In the genomic region with DNA sequence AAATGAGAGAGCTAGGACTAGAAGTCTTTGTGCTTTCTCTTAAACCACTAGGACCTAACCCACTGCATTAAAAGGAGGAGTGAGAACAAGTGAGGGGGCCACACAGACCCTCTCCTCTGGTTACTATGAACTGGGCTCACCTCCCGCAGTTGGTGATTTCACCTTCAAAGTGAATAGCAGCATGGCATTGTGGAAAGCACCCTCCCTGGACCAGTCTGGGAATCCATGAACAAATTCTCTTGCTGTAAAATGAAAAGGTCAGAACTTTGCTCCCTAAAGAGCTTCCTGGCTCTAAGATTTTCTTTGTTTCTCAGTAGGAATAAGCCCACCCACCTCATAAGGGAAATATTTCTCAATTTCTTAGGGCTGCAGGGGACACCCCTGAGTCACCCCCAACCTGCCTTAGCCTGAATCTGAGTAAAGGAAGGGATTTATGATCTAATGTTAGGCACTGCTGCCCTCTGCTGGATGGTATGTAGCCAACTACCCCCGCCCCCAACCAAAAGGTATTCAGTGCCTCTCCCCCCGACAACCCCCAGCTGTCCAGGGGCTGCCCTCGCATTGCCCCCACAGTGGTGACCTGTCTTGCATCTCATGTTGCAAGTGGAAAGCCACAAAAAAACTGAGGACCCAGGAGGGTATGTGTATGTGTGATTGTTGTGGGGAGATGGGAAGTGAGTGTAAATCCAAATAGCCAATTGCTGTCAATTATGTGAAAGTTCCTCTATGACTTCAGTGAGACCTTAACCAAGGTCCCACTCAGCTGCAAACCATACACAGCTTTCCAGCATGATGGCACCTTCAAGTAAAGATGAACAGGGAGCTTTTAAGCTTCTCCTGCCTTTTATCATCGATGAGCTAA, we compare ENCODE assay signal across 8 cellular contexts.
A peak's percentile ranks its signal among the peaks of the same experiment; 100 is the strongest.
DNase-seq lines count a peak whose midpoint lies in the region; ATAC-seq and TF ChIP-seq lines count a peak whose summit lies in the region.

No MANE protein-coding gene starts in this region.

- H3K27ac ChIP-seq in trophoblast cell (ENCODE audit: low read depth, low read length) = no peak overlapping the region

- H3K4me2 ChIP-seq in trophoblast cell (ENCODE audit: low read length) = no peak overlapping the region

- peaks cover 2% of the 10 kb centered on the region for H3K79me2 ChIP-seq in trophoblast cell (ENCODE audit: control insufficient read depth, insufficient read depth, low read length, poor library complexity)

- peak overlapping the region; percentile 90 for H2BK5ac ChIP-seq in trophoblast cell (ENCODE audit: low read depth, low read length, poor library complexity)

- DNase-seq in 8988T (peak; percentile 22), HS-5 (ENCODE audit: low read depth) (peak; percentile 6), NOMO-1 treated with dmso at 0.1 percent for 144 hours (lab: John Stamatoyannopoulos, UW; ENCODE audit: unreplicated experiment) (peak; percentile 8), germinal center (ENCODE audit: low spot score) (peak; percentile 65), trophoblast cell (peak; percentile 15 to 49)
- DNase-seq in activated T-helper 1 cell treated with anti-CD3 and anti-CD28 coated beads, Interleukin-12 subunit alpha, Interleukin-12 subunit beta, Interleukin-2, Interleukin-4 antibody, amounts not matched to agents 30 ng/mL and 10 ng/mL and 1 ng/mL, durations not matched to agents 14 hours and 24 hours and 36 hours (ENCODE audit: low spot score) = peak; percentile 5

- no peaks in the 10 kb centered on the region for H3K9me3 ChIP-seq in trophoblast cell (ENCODE audit: insufficient read depth, low read depth, low read length)

- H3K36me3 Mint-ChIP-seq in activated T-helper 1 cell treated with anti-CD3 and anti-CD28 coated beads, Interleukin-12 subunit alpha, Interleukin-12 subunit beta, Interleukin-2, Interleukin-4 antibody, amounts not matched to agents 30 ng/mL and 10 ng/mL and 1 ng/mL, durations not matched to agents 14 hours and 24 hours and 36 hours (ENCODE audit: low read depth) = no peaks in the 10 kb centered on the region

- H2BK120ac ChIP-seq in trophoblast cell (ENCODE audit: insufficient read depth, low read length, poor library complexity) = peak overlapping the region; percentile 91

- H3K79me1 ChIP-seq in trophoblast cell (ENCODE audit: low read length) = peaks cover 11% of the 10 kb centered on the region

- peak overlapping the region; percentile 92 for H4K91ac ChIP-seq in trophoblast cell (ENCODE audit: low read depth, low read length)

- H3K18ac ChIP-seq in trophoblast cell (ENCODE audit: low read length) = peak overlapping the region; percentile 79

- peaks cover 3% of the 10 kb centered on the region for H3K27me3 Mint-ChIP-seq in activated T-helper 1 cell treated with anti-CD3 and anti-CD28 coated beads, Interleukin-12 subunit alpha, Interleukin-12 subunit beta, Interleukin-2, Interleukin-4 antibody, amounts not matched to agents 30 ng/mL and 10 ng/mL and 1 ng/mL, durations not matched to agents 14 hours and 24 hours and 36 hours (ENCODE audit: insufficient read depth)

- TF ChIP-seq CTCF in GM12875 (IDR thresholded peaks at IDR 0.05; ENCODE audit: borderline replicate concordance, insufficient read depth, low read depth, low read length) = peak; percentile 65; the same call in 1 of the 2 replicates

- H3K4me1 Mint-ChIP-seq in activated T-helper 1 cell treated with anti-CD3 and anti-CD28 coated beads, Interleukin-12 subunit alpha, Interleukin-12 subunit beta, Interleukin-2, Interleukin-4 antibody, amounts not matched to agents 30 ng/mL and 10 ng/mL and 1 ng/mL, durations not matched to agents 14 hours and 24 hours and 36 hours (ENCODE audit: low read depth) = no peaks in the 10 kb centered on the region

- H2BK12ac ChIP-seq in trophoblast cell (ENCODE audit: low read length) = peak overlapping the region; percentile 96

- WGBS in trophoblast cell (ENCODE audit: extremely low coverage, insufficient coverage, insufficient read length) = no CpG with 5 or more reads among the region's 5 CpGs

- no peak overlapping the region for H3K9ac ChIP-seq in trophoblast cell (ENCODE audit: low read length)

- H3K36me3 ChIP-seq in trophoblast cell (ENCODE audit: control insufficient read depth in 1 of 2, insufficient read depth in 2 of 2, low read length in 2 of 2) = no peaks in the 10 kb centered on the region

- peaks cover 8% of the 10 kb centered on the region in 2 experiments for H3K4me1 ChIP-seq in trophoblast cell (ENCODE audit: control insufficient read depth in 1 of 2, insufficient read depth in 2 of 2, low read length in 2 of 2)

- H3K23ac ChIP-seq in trophoblast cell (ENCODE audit: low read length) = no peak overlapping the region

- H2AFZ ChIP-seq in trophoblast cell (ENCODE audit: insufficient read depth, low read length, poor library complexity) = no peak overlapping the region

- H3K9me3 Mint-ChIP-seq in activated T-helper 1 cell treated with anti-CD3 and anti-CD28 coated beads, Interleukin-12 subunit alpha, Interleukin-12 subunit beta, Interleukin-2, Interleukin-4 antibody, amounts not matched to agents 30 ng/mL and 10 ng/mL and 1 ng/mL, durations not matched to agents 14 hours and 24 hours and 36 hours = no peaks in the 10 kb centered on the region

- no peaks in the 10 kb centered on the region for H3K27me3 ChIP-seq in trophoblast cell (ENCODE audit: insufficient read depth, low read length)

- peak overlapping the region; percentile 74 for H4K8ac ChIP-seq in trophoblast cell (ENCODE audit: low read depth, low read length)

- H3K4me3 ChIP-seq in GM12875 (ENCODE audit: low read depth, low read length) = no peak overlapping the region
- H3K4me3 ChIP-seq in trophoblast cell (ENCODE audit: low read depth, low read length) = no peak overlapping the region

- intact Hi-C loops in activated T-helper 1 cell treated with anti-CD3 and anti-CD28 coated beads, Interleukin-12 subunit alpha, Interleukin-12 subunit beta, Interleukin-2, Interleukin-4 antibody, amounts not matched to agents 30 ng/mL and 10 ng/mL and 1 ng/mL, durations not matched to agents 14 hours and 24 hours and 36 hours (cut with micrococcal nuclease) = loop anchor here (1.0 to 5.0 kb wide), 4 partner anchors 109 to 1252 kb away; a partner anchor contains a TSS

- H3K4ac ChIP-seq in trophoblast cell (ENCODE audit: low read depth, low read length) = peak overlapping the region; percentile 33

- no peak for ATAC-seq in GM18861 (IDR thresholded peaks at IDR 0.05; ENCODE audit: unreplicated experiment)

- H3K27ac Mint-ChIP-seq in activated T-helper 1 cell treated with anti-CD3 and anti-CD28 coated beads, Interleukin-12 subunit alpha, Interleukin-12 subunit beta, Interleukin-2, Interleukin-4 antibody, amounts not matched to agents 30 ng/mL and 10 ng/mL and 1 ng/mL, durations not matched to agents 14 hours and 24 hours and 36 hours = no peak overlapping the region

- H4K12ac ChIP-seq in trophoblast cell (ENCODE audit: low read depth, low read length) = no peak overlapping the region

- H2AK5ac ChIP-seq in trophoblast cell (ENCODE audit: low read length) = peak overlapping the region; percentile 87

- peak overlapping the region; percentile 57 for H3K14ac ChIP-seq in trophoblast cell (ENCODE audit: low read length)

- H3K4me3 Mint-ChIP-seq in activated T-helper 1 cell treated with anti-CD3 and anti-CD28 coated beads, Interleukin-12 subunit alpha, Interleukin-12 subunit beta, Interleukin-2, Interleukin-4 antibody, amounts not matched to agents 30 ng/mL and 10 ng/mL and 1 ng/mL, durations not matched to agents 14 hours and 24 hours and 36 hours = no peak overlapping the region

Comparison
In these comparisons a context has a peak if more than half of its experiments do, and no peak if none do; other contexts are left out.
1. DNase-seq: peak in every context shown above with its lines; median percentile 65 in germinal center; 32 in trophoblast cell; 22 in 8988T; 8 in NOMO-1 treated with dmso at 0.1 percent for 144 hours; 6 in HS-5; 5 in activated T-helper 1 cell treated with anti-CD3 and anti-CD28 coated beads, Interleukin-12 subunit alpha, Interleukin-12 subunit beta, Interleukin-2, Interleukin-4 antibody, amounts not matched to agents 30 ng/mL and 10 ng/mL and 1 ng/mL, durations not matched to agents 14 hours and 24 hours and 36 hours.